ENCODE assay signal across 8 cellular contexts in the genomic region with DNA sequence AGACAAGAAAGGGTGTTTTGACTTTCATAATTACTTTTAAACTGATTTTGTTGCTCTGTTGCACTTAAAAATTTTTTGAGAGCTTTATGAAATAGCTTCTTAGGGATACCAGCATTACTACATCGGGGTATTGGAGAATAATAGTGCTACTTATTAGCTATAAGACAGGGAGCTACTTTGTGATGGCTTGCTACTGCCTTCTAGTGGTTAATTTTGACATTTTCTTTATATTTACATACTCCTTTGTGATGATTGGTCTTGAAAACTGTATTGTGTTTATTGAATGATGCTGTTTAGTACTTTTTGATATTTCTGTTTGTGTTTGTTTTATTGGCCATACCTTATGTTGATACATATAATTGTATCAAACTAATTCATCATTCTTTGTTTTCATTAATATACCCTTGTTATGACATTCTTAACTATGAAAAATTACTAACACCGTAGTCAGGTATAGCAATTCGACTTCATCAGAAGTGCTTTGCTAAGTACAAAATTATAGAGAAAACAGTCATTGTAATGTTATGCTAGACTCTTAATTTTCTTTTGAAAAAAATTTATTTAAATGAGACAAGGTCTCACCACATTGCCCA.
DNase-seq lines count a peak whose midpoint lies in the region; ATAC-seq, FAIRE-seq and TF ChIP-seq lines count a peak whose summit lies in the region.

No MANE protein-coding gene starts in this region.

- H3K4me1 ChIP-seq in K562 (replicated peaks in 1 of 2; ENCODE audit: control insufficient read depth in 2 of 2, insufficient read depth in 2 of 2, low read length in 2 of 2): no peaks in the 10 kb centered on the region
- peaks cover 32% of the 10 kb centered on the region for H3K4me1 ChIP-seq in suprapubic skin

- H3K4me2 ChIP-seq in K562 (ENCODE audit: insufficient read depth, low read length): no peak overlapping the region

- H3K9me3 ChIP-seq in K562 (replicated peaks; ENCODE audit: control insufficient read depth, insufficient read depth, low read depth, low read length) (no peaks in the 10 kb centered on the region), suprapubic skin (no peaks in the 10 kb centered on the region)

- intact Hi-C loops in K562 (cut with micrococcal nuclease): loop anchor here (2.0 to 5.0 kb wide), 2 partner anchors 142 to 288 kb away; no protein-coding TSS in a partner anchor

- POLR2A ChIA-PET in BJ (lab: Charles Lee): interaction anchor here (0.6 to 1.0 kb wide), 4 partner anchors 11 to 86 kb away, joined by 3 to 6 read pairs (median 4); partner anchors contain the start of gene CLIC4
- POLR2A ChIA-PET in K562 (lab: Yijun Ruan, JAX): interaction anchor here (0.7 to 1.0 kb wide), 5 partner anchors 14 to 155 kb away, joined by 3 to 6 read pairs (median 4); partner anchors contain the start of gene CLIC4

- DNase-seq in BJ (ENCODE audit: low read depth) (peak; percentile 20), H7 (peak; percentile 42), NCI-H345 (lab: John Stamatoyannopoulos, UW) (peak; percentile 63), K562 (ENCODE audit: extremely low read depth in 1 of 4, low spot score in 3 of 4) (peak; percentile 52 to 68 (median 54)), inferior parietal cortex (ENCODE audit: extremely low spot score) (peak; percentile 82), suprapubic skin (ENCODE audit: low spot score in 2 of 2) (no peak)

- H3K36me3 ChIP-seq in BJ (ENCODE audit: control insufficient read depth, insufficient read depth, low read length): no peaks in the 10 kb centered on the region
- no peaks in the 10 kb centered on the region for H3K36me3 ChIP-seq in H7 (replicated peaks; ENCODE audit: control insufficient read depth, insufficient read depth, low read length)
- H3K36me3 ChIP-seq in K562 (ENCODE audit: control insufficient read depth, insufficient read depth, low read length): peaks cover 5% of the 10 kb centered on the region; the same call in 2 of the 3 replicates
- no peaks in the 10 kb centered on the region for H3K36me3 ChIP-seq in suprapubic skin

- no peaks in the 10 kb centered on the region for H3K9me1 ChIP-seq in K562 (ENCODE audit: control insufficient read depth, insufficient read depth, low read length)

- CTCF ChIA-PET in BJ (lab: Yijun Ruan, JAX) (interaction anchor here (0.7 to 5.6 kb wide), 32 partner anchors 10 to 234 kb away, joined by 3 to 41 read pairs (median 4); partner anchors contain the start of gene CLIC4), K562 (lab: Yijun Ruan, JAX; ENCODE audit: low intra/inter-chr PET ratio) (interaction anchor here (0.5 to 3.2 kb wide), 18 partner anchors 13 to 631 kb away, joined by 3 to 51 read pairs (median 3); no protein-coding TSS in a partner anchor)

- H3K4me3 ChIP-seq in BJ (ENCODE audit: low read depth, low read length) (no peak overlapping the region), H7 (ENCODE audit: insufficient read depth, low read depth, low read length) (no peak overlapping the region), K562 (no peak overlapping the region), suprapubic skin (no peak overlapping the region)

- H3K27me3 ChIP-seq in BJ (ENCODE audit: control insufficient read depth, insufficient read depth, low read length): no peaks in the 10 kb centered on the region
- no peaks in the 10 kb centered on the region for H3K27me3 ChIP-seq in H7 (ENCODE audit: control insufficient read depth, insufficient read depth, low read length)
- H3K27me3 ChIP-seq in K562 (ENCODE audit: control insufficient read depth in 2 of 2, insufficient read depth in 2 of 2, low read length in 2 of 2): no peaks in the 10 kb centered on the region
- no peaks in the 10 kb centered on the region for H3K27me3 ChIP-seq in suprapubic skin

- peak; percentile 86 for ATAC-seq in K562
- ATAC-seq in HG03520 (IDR thresholded peaks at IDR 0.05; ENCODE audit: unreplicated experiment): no peak
- ATAC-seq in HG03095 (IDR thresholded peaks at IDR 0.05; ENCODE audit: unreplicated experiment): no peak

- in situ Hi-C loops in K562 (cut with MboI): no loop called here

- H4K20me1 ChIP-seq in K562 (replicated peaks; ENCODE audit: control insufficient read depth, insufficient read depth, low read length): no peaks in the 10 kb centered on the region; the same call in 1 of the 2 replicates

- no peak overlapping the region for H3K27ac ChIP-seq in K562 (ENCODE audit: extremely low read depth, low read depth, low read length)
- no peak overlapping the region for H3K27ac ChIP-seq in suprapubic skin

- BruUV-seq in K562 (replicated peaks; lab: Mats Ljungman, UMichigan): no TSS peak

- H3K79me2 ChIP-seq in K562 (ENCODE audit: control insufficient read depth, insufficient read depth, low read length): no peaks in the 10 kb centered on the region

- TF ChIP-seq POLR2A in K562 (conservative IDR thresholded peaks at IDR 0.05): no peak
- no peak for TF ChIP-seq POLR2A in suprapubic skin (IDR thresholded peaks at IDR 0.05)

- no peak for TF ChIP-seq EP300 in K562 (IDR thresholded peaks at IDR 0.05; ENCODE audit: low read length)
- TF ChIP-seq EP300 in suprapubic skin (IDR thresholded peaks at IDR 0.05): no peak

- TF ChIP-seq RAD21 in K562 (CRISPR knock-in tag; conservative IDR thresholded peaks at IDR 0.05 in 1 of 2, IDR thresholded peaks at IDR 0.05 in 1 of 2): peak; percentile 92 to 96

- 43% methylated on average over 3 of the region's 3 CpGs for WGBS in K562 (ENCODE audit: insufficient coverage, low coverage, missing lambda C conversion rate)
- WGBS in suprapubic skin: 62% methylated on average over 3 of the region's 3 CpGs

- peak; percentile 82 for FAIRE-seq in K562 (lab: Jason Lieb, UNC)

- H2AFZ ChIP-seq in K562 (ENCODE audit: low read depth, low read length): no peak overlapping the region

- no peak overlapping the region for H3K9ac ChIP-seq in K562 (ENCODE audit: insufficient read depth in 1 of 2, low read depth in 2 of 2, low read length in 2 of 2)

- TF ChIP-seq CTCF in BJ (IDR thresholded peaks at IDR 0.05; ENCODE audit: insufficient read depth, low read depth, low read length) (peak; percentile 69), K562 (IDR thresholded peaks at IDR 0.05 in 2 of 3, conservative IDR thresholded peaks at IDR 0.05 in 1 of 3; ENCODE audit: insufficient read depth in 2 of 3, low read depth in 1 of 3, low read length in 3 of 3) (peak; percentile 53 to 96 (median 72); a peak in 5 of 6 replicates), suprapubic skin (IDR thresholded peaks at IDR 0.05) (peak; percentile 62 to 67)

TF ChIP-seq in K562, 482 proteins besides CTCF, POLR2A, EP300 and RAD21 (continues in another document):
- TF ChIP-seq NCOA2 (IDR thresholded peaks at IDR 0.05; ENCODE audit: partially characterized antibody in 2 of 2) (no peak), KLF16 (IDR thresholded peaks at IDR 0.05) (peak; percentile 57; the same call in 1 of the 2 replicates), ZNF444 (CRISPR knock-in tag; IDR thresholded peaks at IDR 0.05) (no peak), ATF4 (CRISPR knock-in tag; IDR thresholded peaks at IDR 0.05) (no peak), HCFC1 (IDR thresholded peaks at IDR 0.05; ENCODE audit: low read depth, low read length) (no peak), CLOCK (CRISPR knock-in tag; IDR thresholded peaks at IDR 0.05; ENCODE audit: borderline replicate concordance) (no peak), ELF1 (tag; IDR thresholded peaks at IDR 0.05) (no peak), MBD2 (IDR thresholded peaks at IDR 0.05; ENCODE audit: borderline replicate concordance, low read depth) (no peak), RBFOX2 (IDR thresholded peaks at IDR 0.05; ENCODE audit: low read depth, low read length) (no peak), XRCC3 (IDR thresholded peaks at IDR 0.05) (no peak), EGR1 (conservative IDR thresholded peaks at IDR 0.05) (no peak), DACH1 (IDR thresholded peaks at IDR 0.05; ENCODE audit: partially characterized antibody) (peak; percentile 94), ZNF695 (CRISPR knock-in tag; IDR thresholded peaks at IDR 0.05) (no peak), ZNF384 (IDR thresholded peaks at IDR 0.05; ENCODE audit: low read depth, low read length) (0 out of 2 replicates have a peak, but pooled peaks have one; percentile 12)
- TF ChIP-seq, protein P1, sequence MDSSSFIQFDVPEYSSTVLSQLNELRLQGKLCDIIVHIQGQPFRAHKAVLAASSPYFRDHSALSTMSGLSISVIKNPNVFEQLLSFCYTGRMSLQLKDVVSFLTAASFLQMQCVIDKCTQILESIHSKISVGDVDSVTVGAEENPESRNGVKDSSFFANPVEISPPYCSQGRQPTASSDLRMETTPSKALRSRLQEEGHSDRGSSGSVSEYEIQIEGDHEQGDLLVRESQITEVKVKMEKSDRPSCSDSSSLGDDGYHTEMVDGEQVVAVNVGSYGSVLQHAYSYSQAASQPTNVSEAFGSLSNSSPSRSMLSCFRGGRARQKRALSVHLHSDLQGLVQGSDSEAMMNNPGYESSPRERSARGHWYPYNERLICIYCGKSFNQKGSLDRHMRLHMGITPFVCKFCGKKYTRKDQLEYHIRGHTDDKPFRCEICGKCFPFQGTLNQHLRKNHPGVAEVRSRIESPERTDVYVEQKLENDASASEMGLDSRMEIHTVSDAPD (CRISPR knock-in tag; IDR thresholded peaks at IDR 0.05): no peak

Comparison
In these comparisons a context has a peak if more than half of its experiments do, and no peak if none do; other contexts are left out.
1. DNase-seq: peak in BJ (single experiment), H7 (single experiment), NCI-H345 (single experiment), K562 (4 of 4) and inferior parietal cortex (single experiment); none in suprapubic skin (0 of 2).
2. Peak in every context shown above with its lines, with median percentiles within 50 percentile points of each other: CTCF ChIP-seq.